In genomic region chr17:49216482-49216881, GRCh38 we compare ENCODE assay signal across 13 cellular contexts. TPM values are rescaled to one million over a fixed set of nuclear protein-coding genes. Genes with fewer than 3 reads are reported as not detected.
DNase-seq lines count a peak whose midpoint lies in the region; ATAC-seq and TF ChIP-seq lines count a peak whose summit lies in the region.
"Had no signal": no experiment of that assay in that cellular context is flagged by ENCODE, and none has a peak within 500 bp of the region (broad histone marks: within the 10 kb centered on the region; RNA-seq: fewer than 3 reads in every experiment).

No MANE protein-coding gene starts in this region.

- peaks cover 1% of the 10 kb centered on the region for H3K27me3 Mint-ChIP-seq in IgD-negative memory B cell
- H3K27me3 Mint-ChIP-seq in dendritic cell treated with granulocyte-macrophage colony-stimulating factor and Interleukin-4, amounts not matched to agents 40 ng/mL and 50 ng/mL, for 4 days = no peaks in the 10 kb centered on the region

- H3K4me3 Mint-ChIP-seq in IgD-negative memory B cell = peak overlapping the region in 3 of 4 donors; percentile 65 to 77 (median 74)
- H3K4me3 Mint-ChIP-seq in dendritic cell treated with granulocyte-macrophage colony-stimulating factor and Interleukin-4, amounts not matched to agents 40 ng/mL and 50 ng/mL, for 4 days = no peak overlapping the region

- H3K9me3 Mint-ChIP-seq in IgD-negative memory B cell = no peaks in the 10 kb centered on the region
- H3K9me3 Mint-ChIP-seq in dendritic cell treated with granulocyte-macrophage colony-stimulating factor and Interleukin-4, amounts not matched to agents 40 ng/mL and 50 ng/mL, for 4 days = no peaks in the 10 kb centered on the region

- H3K4me3 ChIP-seq in DND-41 (ENCODE audit: low read depth in 1 of 2, low read length in 2 of 2) (no peak overlapping the region), skeletal muscle tissue (ENCODE audit: low read length in 3 of 3) (no peak overlapping the region)
- H3K4me3 ChIP-seq: cardiac muscle cell had no signal

- H3K9me3 ChIP-seq in DND-41 (ENCODE audit: insufficient read depth, low read length, severe bottlenecking) (no peaks in the 10 kb centered on the region), skeletal muscle tissue (ENCODE audit: control insufficient read depth in 3 of 3, low read length in 3 of 3) (no peaks in the 10 kb centered on the region)

- H3K9ac ChIP-seq in DND-41 (ENCODE audit: low read depth, low read length) (no peak overlapping the region), skeletal muscle tissue (ENCODE audit: low read depth in 1 of 3, low read length in 3 of 3) (no peak overlapping the region)

- H4K20me1 ChIP-seq in DND-41 (ENCODE audit: insufficient read depth, low read length) = no peaks in the 10 kb centered on the region

- peaks cover 8% of the 10 kb centered on the region for H3K36me3 Mint-ChIP-seq in IgD-negative memory B cell
- H3K36me3 Mint-ChIP-seq in dendritic cell treated with granulocyte-macrophage colony-stimulating factor and Interleukin-4, amounts not matched to agents 40 ng/mL and 50 ng/mL, for 4 days (ENCODE audit: low read depth) = no peaks in the 10 kb centered on the region

- no peak overlapping the region for H2AFZ ChIP-seq in DND-41 (ENCODE audit: low read depth, low read length)

- no peak for TF ChIP-seq CTCF in DND-41 (IDR thresholded peaks at IDR 0.05; ENCODE audit: borderline replicate concordance, extremely low read depth, low read length, poor library complexity, severe bottlenecking)

- H3K27me3 ChIP-seq in DND-41 (ENCODE audit: insufficient read depth, low read length, poor library complexity) = no peaks in the 10 kb centered on the region
- H3K27me3 ChIP-seq in skeletal muscle tissue (ENCODE audit: control insufficient read depth in 3 of 3, insufficient read depth in 3 of 3, low read length in 3 of 3) = peaks cover 7 to 22% (median 15%) of the 10 kb centered on the region in 3 donors

- no peak for ATAC-seq in DND-41 (ENCODE audit: insufficient read depth, low read depth)
- no peak for ATAC-seq in GM18868 (IDR thresholded peaks at IDR 0.05; ENCODE audit: unreplicated experiment)
- ATAC-seq in GM19452 (IDR thresholded peaks at IDR 0.05; ENCODE audit: unreplicated experiment) = no peak

- peaks cover 7% of the 10 kb centered on the region for H3K79me2 ChIP-seq in DND-41 (ENCODE audit: insufficient read depth, low read length)

- H3K36me3 ChIP-seq in DND-41 (ENCODE audit: insufficient read depth, low read length) (peaks cover 38% of the 10 kb centered on the region), skeletal muscle tissue (ENCODE audit: control insufficient read depth in 3 of 3, insufficient read depth in 3 of 3, low read length in 3 of 3) (no peaks in the 10 kb centered on the region)
- H3K36me3 ChIP-seq: cardiac muscle cell had no signal

- H3K27ac ChIP-seq in DND-41 (ENCODE audit: low read length) (peak overlapping the region; percentile 7; the same call in 1 of the 2 replicates), skeletal muscle tissue (ENCODE audit: low read depth, low read length) (peak overlapping the region; percentile 12)
- H3K27ac ChIP-seq: cardiac muscle cell had no signal

- H3K4me1 Mint-ChIP-seq in IgD-negative memory B cell = peaks cover 57 to 62% (median 61%) of the 10 kb centered on the region in 3 donors
- peaks cover 83% of the 10 kb centered on the region for H3K4me1 Mint-ChIP-seq in dendritic cell treated with granulocyte-macrophage colony-stimulating factor and Interleukin-4, amounts not matched to agents 40 ng/mL and 50 ng/mL, for 4 days (ENCODE audit: low read depth)

- H3K4me2 ChIP-seq in DND-41 (ENCODE audit: insufficient read depth, low read length) = no peak overlapping the region

- intact Hi-C loops in dendritic cell treated with granulocyte-macrophage colony-stimulating factor and Interleukin-4, amounts not matched to agents 40 ng/mL and 50 ng/mL, for 4 days (cut with micrococcal nuclease) = no loop called here

- no peak for DNase-seq in DND-41
- no peak for DNase-seq in stimulated activated CD4-positive, alpha-beta T cell treated with anti-CD3 and anti-CD28 coated beads, Interleukin-2, amount 100 ng/mL, for 24 hours
- DNase-seq: activated CD8-positive, alpha-beta memory T cell treated with anti-CD3 and anti-CD28 coated beads, Interleukin-2, amount 50 U/mL, for 48 hours; KG1; NCI-H2081 treated with DMSO at 0.1 percent for 48 hours; T-helper 9 cell had no signal

- H3K27ac Mint-ChIP-seq in IgD-negative memory B cell = peak overlapping the region; percentile 86 to 95 (median 90)
- H3K27ac Mint-ChIP-seq in dendritic cell treated with granulocyte-macrophage colony-stimulating factor and Interleukin-4, amounts not matched to agents 40 ng/mL and 50 ng/mL, for 4 days = peak overlapping the region; percentile 85

- H3K4me1 ChIP-seq in DND-41 (ENCODE audit: insufficient read depth, low read length) (peaks cover 47% of the 10 kb centered on the region), skeletal muscle tissue (ENCODE audit: control insufficient read depth in 3 of 3, insufficient read depth in 3 of 3, low read length in 3 of 3) (peaks cover 16 to 22% (median 17%) of the 10 kb centered on the region in 3 donors)

RNA-seq across cellular contexts. Expression of gene ABI3, which starts 6.0 kb away (rescaled TPM):
- polyA plus RNA-seq in IgD-negative memory B cell = 34.2 TPM
- 1.0 TPM for total RNA-seq in skeletal muscle tissue
- polyA plus RNA-seq: cardiac muscle cell, neural cell had no signal

RNA-seq across cellular contexts. Expression of gene GNGT2, which starts 6.1 kb away (rescaled TPM):
- polyA plus RNA-seq in IgD-negative memory B cell = 10.3 TPM
- total RNA-seq in skeletal muscle tissue = 2.1 TPM
- total RNA-seq: cardiac muscle cell had no signal
- polyA plus RNA-seq: cardiac muscle cell, neural cell had no signal

RNA-seq across cellular contexts. Expression of gene PHOSPHO1, which starts 14.1 kb away (rescaled TPM):
- polyA plus RNA-seq in IgD-negative memory B cell = 1.0 TPM
- 13.6 TPM for total RNA-seq in skeletal muscle tissue
- total RNA-seq: cardiac muscle cell had no signal
- polyA plus RNA-seq: cardiac muscle cell, neural cell had no signal
